27 cellular contexts compared by ENCODE assay signal in the genomic region with DNA sequence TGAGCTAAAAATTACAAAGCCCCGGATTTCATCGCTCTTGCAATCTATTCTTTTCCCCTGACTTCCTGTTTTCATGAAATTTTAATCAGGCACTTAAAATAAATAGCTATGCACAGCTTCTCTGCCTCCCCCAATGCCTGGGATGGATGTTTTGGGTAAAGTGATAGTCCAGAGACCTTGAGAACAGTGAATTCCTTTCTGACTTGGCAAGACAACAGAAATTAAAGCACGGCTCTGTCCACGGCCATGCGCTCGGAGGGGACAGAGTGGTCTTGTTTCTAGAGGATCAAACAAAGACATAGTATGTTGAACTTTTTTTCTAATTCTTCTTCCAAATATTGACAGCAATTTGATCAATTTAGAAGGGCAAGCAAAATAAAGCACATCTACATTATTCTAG.
"Had no signal": no experiment of that assay in that cellular context is flagged by ENCODE, and none has a peak within 500 bp of the region (broad histone marks: within the 10 kb centered on the region; RNA-seq: fewer than 3 reads in every experiment).

No MANE protein-coding gene starts in this region.

- H3K4me1 ChIP-seq: breast epithelium, colonic mucosa had no signal

- H3K4me3 Mint-ChIP-seq: activated CD4-positive, alpha-beta memory T cell treated with anti-CD3 and anti-CD28 coated beads, Interleukin-2, amount 10 ng/mL, durations not matched to agents 7 days and 5 days; activated CD4-positive, alpha-beta T cell treated with anti-CD3 and anti-CD28 coated beads, Interleukin-2, amount 10 ng/mL, durations not matched to agents 7 days and 5 days; activated naive CD4-positive, alpha-beta T cell treated with anti-CD3 and anti-CD28 coated beads, Interleukin-2, amount 10 ng/mL, durations not matched to agents 7 days and 5 days; activated naive CD8-positive, alpha-beta T cell treated with anti-CD3 and anti-CD28 coated beads, Interleukin-2, amount 10 ng/mL, durations not matched to agents 7 days and 5 days; activated T-cell treated with anti-CD3 and anti-CD28 coated beads, Interleukin-2, amount 50 U/mL, for 4 hours; activated T-helper 1 cell treated with anti-CD3 and anti-CD28 coated beads, Interleukin-12 subunit alpha, Interleukin-12 subunit beta, Interleukin-2, Interleukin-4 antibody, amounts not matched to agents 30 ng/mL and 10 ng/mL and 1 ng/mL, durations not matched to agents 14 hours and 24 hours and 36 hours; brain; WTC11 had no signal

- H3K4me3 ChIP-seq: ascending aorta, breast epithelium, cardiac muscle cell, colonic mucosa had no signal

- H3K9me3 Mint-ChIP-seq: activated CD4-positive, alpha-beta memory T cell treated with anti-CD3 and anti-CD28 coated beads, Interleukin-2, amount 10 ng/mL, durations not matched to agents 7 days and 5 days; activated CD4-positive, alpha-beta T cell treated with anti-CD3 and anti-CD28 coated beads, Interleukin-2, amount 10 ng/mL, durations not matched to agents 7 days and 5 days; activated naive CD4-positive, alpha-beta T cell treated with anti-CD3 and anti-CD28 coated beads, Interleukin-2, amount 10 ng/mL, durations not matched to agents 7 days and 5 days; activated naive CD8-positive, alpha-beta T cell treated with anti-CD3 and anti-CD28 coated beads, Interleukin-2, amount 10 ng/mL, durations not matched to agents 7 days and 5 days; activated T-cell treated with anti-CD3 and anti-CD28 coated beads, Interleukin-2, amount 50 U/mL, for 4 hours; activated T-helper 1 cell treated with anti-CD3 and anti-CD28 coated beads, Interleukin-12 subunit alpha, Interleukin-12 subunit beta, Interleukin-2, Interleukin-4 antibody, amounts not matched to agents 30 ng/mL and 10 ng/mL and 1 ng/mL, durations not matched to agents 14 hours and 24 hours and 36 hours; activated T-helper 2 cell treated with anti-CD3 and anti-CD28 coated beads, Interferon-gamma antibody, Interleukin-2, Interleukin-4, amounts not matched to agents 10 μg/mL and 5 μg/mL and 100 μg/mL, durations not matched to agents 14 hours and 24 hours and 36 hours; WTC11 had no signal

- H3K27ac ChIP-seq: ascending aorta, breast epithelium, cardiac muscle cell, colonic mucosa, VCaP had no signal

- DNase-seq: activated CD4-positive, alpha-beta memory T cell treated with anti-CD3 and anti-CD28 coated beads, Interleukin-2, amount 10 ng/mL, durations not matched to agents 7 days and 5 days; activated CD4-positive, alpha-beta T cell treated with anti-CD3 and anti-CD28 coated beads for 1 hour; activated CD4-positive, alpha-beta T cell treated with anti-CD3 and anti-CD28 coated beads for 4 hours; activated CD4-positive, alpha-beta T cell treated with anti-CD3 and anti-CD28 coated beads, Interleukin-2, amount 10 ng/mL, durations not matched to agents 7 days and 5 days; activated CD4-positive, alpha-beta T cell treated with anti-CD3 and anti-CD28 coated beads, Interleukin-2, amount 50 U/mL, for 4 hours; activated CD8-positive, alpha-beta memory T cell treated with anti-CD3 and anti-CD28 coated beads, Interleukin-2, amount 50 U/mL, for 48 hours; activated effector memory CD4-positive, alpha-beta T cell treated with anti-CD3 and anti-CD28 coated beads, Interleukin-2, amount 50 U/mL, for 16 hours; activated naive CD4-positive, alpha-beta T cell; activated naive CD4-positive, alpha-beta T cell treated with anti-CD3 and anti-CD28 coated beads, Interleukin-2, amount 10 ng/mL, durations not matched to agents 7 days and 5 days; activated naive CD8-positive, alpha-beta T cell treated with anti-CD3 and anti-CD28 coated beads, Interleukin-2, amount 10 ng/mL, durations not matched to agents 7 days and 5 days; activated T-cell treated with anti-CD3 and anti-CD28 coated beads, Interleukin-2, amount 50 U/mL, for 4 hours; central memory CD4-positive, alpha-beta T cell; cerebellar nuclear complex; colonic mucosa; effector CD8-positive, alpha-beta T cell; foreskin fibroblast; head of caudate nucleus; T-helper 2 cell had no signal

- H3K9me3 ChIP-seq: ascending aorta, breast epithelium, colonic mucosa had no signal

- H3K36me3 Mint-ChIP-seq: activated naive CD4-positive, alpha-beta T cell treated with anti-CD3 and anti-CD28 coated beads, Interleukin-2, amount 10 ng/mL, durations not matched to agents 7 days and 5 days; activated naive CD4-positive, alpha-beta T cell treated with anti-CD3 and anti-CD28 coated beads, Interleukin-2, amount 50 U/mL, for 72 hours; activated naive CD8-positive, alpha-beta T cell treated with anti-CD3 and anti-CD28 coated beads, Interleukin-2, amount 10 ng/mL, durations not matched to agents 7 days and 5 days; brain; WTC11 had no signal

- H3K27me3 ChIP-seq: ascending aorta, breast epithelium, cardiac muscle cell, colonic mucosa had no signal

- H3K36me3 ChIP-seq: ascending aorta, breast epithelium, cardiac muscle cell, colonic mucosa had no signal

- H3K4me1 Mint-ChIP-seq: activated CD4-positive, alpha-beta memory T cell treated with anti-CD3 and anti-CD28 coated beads, Interleukin-2, amount 10 ng/mL, durations not matched to agents 7 days and 5 days; activated CD4-positive, alpha-beta T cell treated with anti-CD3 and anti-CD28 coated beads, Interleukin-2, amount 10 ng/mL, durations not matched to agents 7 days and 5 days; activated naive CD4-positive, alpha-beta T cell treated with anti-CD3 and anti-CD28 coated beads, Interleukin-2, amount 10 ng/mL, durations not matched to agents 7 days and 5 days; activated naive CD8-positive, alpha-beta T cell treated with anti-CD3 and anti-CD28 coated beads, Interleukin-2, amount 10 ng/mL, durations not matched to agents 7 days and 5 days had no signal

- H3K27ac Mint-ChIP-seq: activated CD4-positive, alpha-beta memory T cell treated with anti-CD3 and anti-CD28 coated beads, Interleukin-2, amount 10 ng/mL, durations not matched to agents 7 days and 5 days; activated CD4-positive, alpha-beta T cell treated with anti-CD3 and anti-CD28 coated beads, Interleukin-2, amount 10 ng/mL, durations not matched to agents 7 days and 5 days; activated naive CD4-positive, alpha-beta T cell treated with anti-CD3 and anti-CD28 coated beads, Interleukin-2, amount 10 ng/mL, durations not matched to agents 7 days and 5 days; activated naive CD4-positive, alpha-beta T cell treated with anti-CD3 and anti-CD28 coated beads, Interleukin-2, amount 50 U/mL, for 72 hours; activated naive CD8-positive, alpha-beta T cell treated with anti-CD3 and anti-CD28 coated beads, Interleukin-2, amount 10 ng/mL, durations not matched to agents 7 days and 5 days; activated T-helper 1 cell treated with anti-CD3 and anti-CD28 coated beads, Interleukin-12 subunit alpha, Interleukin-12 subunit beta, Interleukin-2, Interleukin-4 antibody, amounts not matched to agents 30 ng/mL and 10 ng/mL and 1 ng/mL, durations not matched to agents 14 hours and 24 hours and 36 hours; activated T-helper 2 cell treated with anti-CD3 and anti-CD28 coated beads, Interferon-gamma antibody, Interleukin-2, Interleukin-4, amounts not matched to agents 10 μg/mL and 5 μg/mL and 100 μg/mL, durations not matched to agents 14 hours and 24 hours and 36 hours; WTC11 had no signal
